In genomic region chr2:110691612-110692258, GRCh38 we compare ENCODE assay signal across 10 cellular contexts. TPM values are rescaled to one million over a fixed set of nuclear protein-coding genes. Genes with fewer than 3 reads are reported as not detected.
"Had no signal": no experiment of that assay in that cellular context is flagged by ENCODE, and none has a peak within 500 bp of the region (broad histone marks: within the 10 kb centered on the region; RNA-seq: fewer than 3 reads in every experiment).

No MANE protein-coding gene starts in this region.

- FAIRE-seq: H54, HepG2 had no signal

- H2AFZ ChIP-seq: GM23248 had no signal

- ATAC-seq: HepG2 had no signal

- H3K27ac Mint-ChIP-seq: H9, IgD-negative memory B cell had no signal

- DNase-seq: GM23248, GOT3, H9, HCEC 1CT, KG1 had no signal

- H3K4me3 ChIP-seq: GM23248 had no signal

- H3K27ac ChIP-seq: GM23248, HL-60 had no signal

- H3K4me3 Mint-ChIP-seq: H9 had no signal

- H3K9ac ChIP-seq: GM23248 had no signal

RNA-seq across cellular contexts. Expression of gene ACOXL, which starts 40.6 kb away (rescaled TPM):
- total RNA-seq: GM23248, HepG2, HT1080 had no signal
- polyA plus RNA-seq: GM23248, HepG2, IgD-negative memory B cell had no signal
